In genomic region chr3:48715179-48715800, GRCh38 we compare ENCODE assay signal across 8 cellular contexts. TPM values are rescaled to one million over a fixed set of nuclear protein-coding genes. Genes with fewer than 3 reads are reported as not detected.
A peak's percentile ranks its signal among the peaks of the same experiment; 100 is the strongest.
DNase-seq lines count a peak whose midpoint lies in the region; ATAC-seq and TF ChIP-seq lines count a peak whose summit lies in the region.

No MANE protein-coding gene starts in this region.

- ATAC-seq in natural killer cell (no peak), HG02884 (IDR thresholded peaks at IDR 0.05; ENCODE audit: unreplicated experiment) (no peak), GM19467 (IDR thresholded peaks at IDR 0.05; ENCODE audit: unreplicated experiment) (no peak)
- ATAC-seq in activated CD4-positive, CD25-positive, alpha-beta regulatory T cell treated with anti-CD3 and anti-CD28 coated beads, Interleukin-2, amount 50 U/mL, for 24 hours, result no peak

- H3K27ac Mint-ChIP-seq in Caco-2 (ENCODE audit: unreplicated experiment), result peak overlapping the region; percentile 68
- H3K27ac Mint-ChIP-seq in natural killer cell, result peak overlapping the region; percentile 96

- H3K36me3 Mint-ChIP-seq in Caco-2 (ENCODE audit: insufficient read depth, unreplicated experiment) (peaks cover 61% of the 10 kb centered on the region), natural killer cell (no peaks in the 10 kb centered on the region)

- no peaks in the 10 kb centered on the region for H3K9me3 Mint-ChIP-seq in Caco-2 (ENCODE audit: unreplicated experiment)
- no peaks in the 10 kb centered on the region for H3K9me3 Mint-ChIP-seq in natural killer cell

- BruUV-seq in Caco-2 (replicated peaks; lab: Mats Ljungman, UMichigan), result no TSS peak

- H3K27me3 Mint-ChIP-seq in Caco-2 (ENCODE audit: insufficient read depth, unreplicated experiment) (no peaks in the 10 kb centered on the region), natural killer cell (ENCODE audit: low read depth in 2 of 2) (peaks cover 0 to 2% of the 10 kb centered on the region in 2 donors)

- peaks cover 5% of the 10 kb centered on the region for H3K36me3 ChIP-seq in Caco-2 (ENCODE audit: control insufficient read depth, insufficient read depth, low read length)

- DNase-seq in Caco-2 (no peak), NB4 (ENCODE audit: low read depth) (no peak), choroid plexus epithelial cell (ENCODE audit: low read depth) (peak; percentile 72), natural killer cell (no peak), HPDE6-E6E7 (ENCODE audit: extremely low spot score) (no peak)

- TF ChIP-seq CTCF in Caco-2 (IDR thresholded peaks at IDR 0.05; ENCODE audit: insufficient read depth in 1 of 2, low read depth in 1 of 2, low read length in 1 of 2, severe bottlenecking in 1 of 2, unreplicated experiment in 1 of 2) (no peak), NB4 (IDR thresholded peaks at IDR 0.05; ENCODE audit: low read depth, low read length) (no peak), choroid plexus epithelial cell (conservative IDR thresholded peaks at IDR 0.05; ENCODE audit: low read depth, low read length) (no peak), natural killer cell (IDR thresholded peaks at IDR 0.05) (no peak)

- POLR2A ChIA-PET in Caco-2 (lab: Charles Lee), result interaction anchor here (0.6 kb wide), 1 partner anchor 205 kb away, joined by 6 read pairs; no protein-coding TSS in a partner anchor

- H3K4me1 Mint-ChIP-seq in Caco-2 (ENCODE audit: low read depth, unreplicated experiment) (peaks cover 30% of the 10 kb centered on the region), natural killer cell (peaks cover 49 to 53% of the 10 kb centered on the region in 2 donors)

- H3K27me3 ChIP-seq in Caco-2 (replicated peaks; ENCODE audit: control insufficient read depth, insufficient read depth, low read length), result no peaks in the 10 kb centered on the region

- intact Hi-C loops in Caco-2 (cut with micrococcal nuclease; ENCODE audit: unreplicated experiment) (loop anchor here (10.0 kb wide), 1 partner anchor 200 kb away; the partner anchor contains the start of gene ARIH2), natural killer cell (cut with micrococcal nuclease) (no loop called here)

- CTCF ChIA-PET in Caco-2 (lab: Charles Lee), result no interaction called here

- no peak for TF ChIP-seq POLR2A in NB4 (IDR thresholded peaks at IDR 0.05; ENCODE audit: extremely low read depth, insufficient read length)

- no peaks in the 10 kb centered on the region for H3K9me3 ChIP-seq in Caco-2

- H3K4me1 ChIP-seq in Caco-2, result peaks cover 22% of the 10 kb centered on the region

- H3K4me3 ChIP-seq in Caco-2 (ENCODE audit: low read depth, low read length) (peak overlapping the region; percentile 55), NB4 (ENCODE audit: low read depth, low read length) (peak overlapping the region; percentile 99), choroid plexus epithelial cell (ENCODE audit: low read depth, low read length) (peak overlapping the region; percentile 75)

- H3K4me3 Mint-ChIP-seq in Caco-2 (ENCODE audit: unreplicated experiment), result peak overlapping the region; percentile 66
- H3K4me3 Mint-ChIP-seq in natural killer cell, result peak overlapping the region; percentile 98

RNA-seq across cellular contexts. Expression of gene IP6K2, which starts 1.7 kb away (rescaled TPM):
- total RNA-seq in Caco-2 (2022) (91.7 and 100 TPM in 2 replicates), natural killer cell (100 to 1,000 TPM; 140 to 151 (median 148) TPM)

RNA-seq across cellular contexts. Expression of gene NCKIPSD, which starts 29.6 kb away (rescaled TPM):
- 30.1 and 30.2 TPM in 2 replicates for total RNA-seq in Caco-2 (2022)
- total RNA-seq in natural killer cell, result 10 to 100 TPM; 12.2 to 14.1 (median 12.8) TPM

RNA-seq across cellular contexts. Expression of gene CELSR3, which starts 52.6 kb away (rescaled TPM):
- total RNA-seq in Caco-2 (2022) (35.4 and 39.0 TPM in 2 replicates), natural killer cell (1 to 10 TPM; 2.0 to 3.4 (median 2.6) TPM)
